In the genomic region with DNA sequence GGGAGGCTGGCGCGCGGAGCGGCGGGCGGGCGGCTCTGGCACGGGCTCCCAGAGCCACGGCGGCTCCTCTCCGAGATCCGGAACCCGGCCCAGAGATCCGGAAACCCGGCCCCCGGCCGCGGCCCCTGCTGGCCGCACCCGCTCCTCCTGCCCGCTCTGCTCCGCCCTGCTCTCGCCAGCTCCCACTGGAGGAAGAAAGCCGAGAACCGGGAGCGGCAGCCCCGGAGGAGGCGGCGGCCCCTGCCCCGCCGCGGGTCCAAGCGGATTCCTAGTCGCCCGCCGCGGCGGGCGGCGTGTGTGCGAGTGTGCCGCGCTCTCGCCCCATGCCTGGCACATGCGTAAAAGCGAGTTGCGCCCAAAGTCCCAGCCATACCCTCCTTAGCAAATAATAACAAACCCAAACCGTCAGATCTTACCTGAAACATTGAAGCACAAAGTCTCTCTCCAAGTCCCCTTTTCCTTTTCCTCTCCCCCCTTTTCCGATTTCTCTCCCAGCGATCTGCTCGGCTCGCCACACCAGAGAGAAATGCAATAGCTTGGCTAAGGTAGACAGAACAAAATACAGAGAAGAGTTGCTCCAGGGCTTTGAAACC, we compare ENCODE assay signal across 8 cellular contexts.
A peak's percentile ranks its signal among the peaks of the same experiment; 100 is the strongest.
DNase-seq lines count a peak whose midpoint lies in the region; ATAC-seq and TF ChIP-seq lines count a peak whose summit lies in the region.

No MANE protein-coding gene starts in this region.

- H3K4me3 ChIP-seq in GM08714 (ENCODE audit: low read length) (peak overlapping the region; percentile 67), cardiac muscle cell (peak overlapping the region; percentile 69)

- H3K36me3 ChIP-seq in cardiac muscle cell: no peaks in the 10 kb centered on the region

- H3K27me3 Mint-ChIP-seq in activated naive CD8-positive, alpha-beta T cell treated with anti-CD3 and anti-CD28 coated beads, Interleukin-2, amount 50 U/mL, for 24 hours: peaks cover 67% of the 10 kb centered on the region

- H3K4me1 Mint-ChIP-seq in activated naive CD8-positive, alpha-beta T cell treated with anti-CD3 and anti-CD28 coated beads, Interleukin-2, amount 50 U/mL, for 24 hours: peaks cover 10% of the 10 kb centered on the region

- peak overlapping the region; percentile 47 for H3K27ac Mint-ChIP-seq in activated naive CD8-positive, alpha-beta T cell treated with anti-CD3 and anti-CD28 coated beads, Interleukin-2, amount 50 U/mL, for 24 hours

- H3K9me3 Mint-ChIP-seq in activated naive CD8-positive, alpha-beta T cell treated with anti-CD3 and anti-CD28 coated beads, Interleukin-2, amount 50 U/mL, for 24 hours: no peaks in the 10 kb centered on the region

- peaks cover 20% of the 10 kb centered on the region for H3K27me3 ChIP-seq in cardiac muscle cell

- ATAC-seq in HG02870 (IDR thresholded peaks at IDR 0.05; ENCODE audit: unreplicated experiment): peak; percentile 55
- ATAC-seq in activated naive CD8-positive, alpha-beta T cell treated with anti-CD3 and anti-CD28 coated beads, Interleukin-2, amount 50 U/mL, for 24 hours: peak; percentile 36

- TF ChIP-seq CTCF in 22Rv1 (IDR thresholded peaks at IDR 0.05): peak; percentile 29
- peak; percentile 39 for TF ChIP-seq CTCF in cardiac muscle cell (IDR thresholded peaks at IDR 0.05; ENCODE audit: low read depth, low read length)

- H3K4me1 ChIP-seq in cardiac muscle cell (ENCODE audit: low read depth): peaks cover 12% of the 10 kb centered on the region

- H3K36me3 Mint-ChIP-seq in activated naive CD8-positive, alpha-beta T cell treated with anti-CD3 and anti-CD28 coated beads, Interleukin-2, amount 50 U/mL, for 24 hours (ENCODE audit: low read depth): no peaks in the 10 kb centered on the region

- DNase-seq in NCI-H460 (ENCODE audit: extremely low read depth, low read depth): peak; percentile 32
- DNase-seq in activated naive CD8-positive, alpha-beta T cell treated with anti-CD3 and anti-CD28 coated beads, Interleukin-2, amount 50 U/mL, for 24 hours: peak; percentile 17
- DNase-seq in cardiac muscle cell (ENCODE audit: low read depth in 1 of 2, low spot score in 1 of 2): peak; percentile 81
- DNase-seq in nucleus accumbens (lab: John Stamatoyannopoulos, UW): peak in 53 of 56 donors; percentile 8 to 85 (median 68)
- no peak for DNase-seq in SKM-1 treated with dmso at 0.1 percent for 144 hours (lab: John Stamatoyannopoulos, UW; ENCODE audit: unreplicated experiment)

- H3K4me3 Mint-ChIP-seq in activated naive CD8-positive, alpha-beta T cell treated with anti-CD3 and anti-CD28 coated beads, Interleukin-2, amount 50 U/mL, for 24 hours: peak overlapping the region; percentile 79

- H3K9me3 ChIP-seq in cardiac muscle cell (ENCODE audit: low read depth): no peaks in the 10 kb centered on the region

- H3K27ac ChIP-seq in 22Rv1: peak overlapping the region; percentile 87
- H3K27ac ChIP-seq in cardiac muscle cell: no peak overlapping the region
